Comparison of ENCODE assay signal across 14 cellular contexts in genomic region chr2:225463449-225463848, GRCh38.
"Had no signal": no experiment of that assay in that cellular context is flagged by ENCODE, and none has a peak within 500 bp of the region (broad histone marks: within the 10 kb centered on the region; RNA-seq: fewer than 3 reads in every experiment).

No MANE protein-coding gene starts in this region.

- H3K4me3 ChIP-seq: esophagus squamous epithelium, heart right ventricle had no signal

- H3K9me3 Mint-ChIP-seq: natural killer cell had no signal

- ATAC-seq: heart right ventricle, left ventricle myocardium superior, natural killer cell had no signal

- H3K9me3 ChIP-seq: esophagus squamous epithelium, heart right ventricle had no signal

- H3K27ac ChIP-seq: brain microvascular endothelial cell, esophagus squamous epithelium, heart right ventricle, VCaP had no signal

- DNase-seq: activated CD4-positive, CD25-positive, alpha-beta regulatory T cell treated with anti-CD3 and anti-CD28 coated beads, Interleukin-2, amount 50 U/mL, for 72 hours; activated naive CD4-positive, alpha-beta T cell; brain microvascular endothelial cell; effector CD4-positive, alpha-beta T cell; esophagus squamous epithelium; heart right ventricle; left ventricle myocardium superior; natural killer cell; posterior cingulate gyrus; retina; stimulated activated CD4-positive, alpha-beta T cell treated with anti-CD3 and anti-CD28 coated beads, Interleukin-12 subunit alpha, Interleukin-12 subunit beta, amount 100 ng/mL, for 4 hours; stimulated activated CD4-positive, alpha-beta T cell treated with anti-CD3 and anti-CD28 coated beads, Interleukin-1b, Interleukin-23, amount 100 ng/mL, for 48 hours; stimulated activated CD8-positive, alpha-beta memory T cell treated with anti-CD3 and anti-CD28 coated beads, Interleukin-4, amount 100 ng/mL, for 48 hours had no signal

- H3K36me3 Mint-ChIP-seq: natural killer cell had no signal

- H3K27me3 ChIP-seq: brain microvascular endothelial cell, esophagus squamous epithelium, heart right ventricle had no signal

- H3K36me3 ChIP-seq: brain microvascular endothelial cell, esophagus squamous epithelium, heart right ventricle had no signal
